In genomic region chr10:89604200-89604599, GRCh38 we compare ENCODE assay signal across 24 cellular contexts.
"Had no signal": no experiment of that assay in that cellular context is flagged by ENCODE, and none has a peak within 500 bp of the region (broad histone marks: within the 10 kb centered on the region; RNA-seq: fewer than 3 reads in every experiment).

No MANE protein-coding gene starts in this region.

- H3K4me1 ChIP-seq: colonic mucosa, esophagus muscularis mucosa, esophagus squamous epithelium, foreskin keratinocyte, gastroesophageal sphincter had no signal

- H3K27ac ChIP-seq: colonic mucosa, coronary artery, dorsolateral prefrontal cortex, epithelial cell of prostate, esophagus muscularis mucosa, esophagus squamous epithelium, foreskin keratinocyte, gastrocnemius medialis, gastroesophageal sphincter, heart left ventricle, heart right ventricle had no signal

- DNase-seq: colonic mucosa; cortex of kidney; dermis blood vessel endothelial cell; dorsolateral prefrontal cortex; effector CD4-positive, alpha-beta T cell; effector CD8-positive, alpha-beta T cell; effector memory CD4-positive, alpha-beta T cell; effector memory CD8-positive, alpha-beta T cell; endodermal cell; erythroblast; esophagus squamous epithelium; foreskin fibroblast; foreskin keratinocyte; foreskin melanocyte; gastrocnemius medialis; glutamatergic neuron; head of caudate nucleus; heart left ventricle; heart right ventricle had no signal

- H3K9me3 ChIP-seq: colonic mucosa, esophagus muscularis mucosa, esophagus squamous epithelium, gastrocnemius medialis, gastroesophageal sphincter, heart left ventricle, heart right ventricle had no signal

- H3K36me3 ChIP-seq: colonic mucosa, gastrocnemius medialis had no signal

- ATAC-seq: effector memory CD8-positive, alpha-beta T cell; esophagus mucosa; foreskin keratinocyte; gastrocnemius medialis; gastroesophageal sphincter; heart left ventricle; heart right ventricle had no signal

- H3K4me3 ChIP-seq: colonic mucosa, coronary artery, dorsolateral prefrontal cortex, esophagus muscularis mucosa, esophagus squamous epithelium, gastrocnemius medialis, gastroesophageal sphincter, heart left ventricle, heart right ventricle had no signal
